In genomic region chr5:54707841-54708240, GRCh38 we compare ENCODE assay signal across 28 cellular contexts.
"Had no signal": no experiment of that assay in that cellular context is flagged by ENCODE, and none has a peak within 500 bp of the region (broad histone marks: within the 10 kb centered on the region; RNA-seq: fewer than 3 reads in every experiment).

No MANE protein-coding gene starts in this region.

- H3K27ac Mint-ChIP-seq: activated CD4-positive, alpha-beta memory T cell treated with anti-CD3 and anti-CD28 coated beads for 36 hours; activated CD8-positive, alpha-beta memory T cell treated with anti-CD3 and anti-CD28 coated beads, Interleukin-2, amount 10 ng/mL, durations not matched to agents 7 days and 5 days; activated CD8-positive, alpha-beta T cell treated with anti-CD3 and anti-CD28 coated beads, Interleukin-2, amount 10 ng/mL, durations not matched to agents 7 days and 5 days; activated naive CD4-positive, alpha-beta T cell treated with anti-CD3 and anti-CD28 coated beads for 36 hours; activated naive CD4-positive, alpha-beta T cell treated with anti-CD3 and anti-CD28 coated beads, Interleukin-2, amount 50 U/mL, for 72 hours; activated naive CD8-positive, alpha-beta T cell treated with anti-CD3 and anti-CD28 coated beads, Interleukin-2, amount 10 ng/mL, durations not matched to agents 7 days and 5 days; activated T-helper 1 cell treated with anti-CD3 and anti-CD28 coated beads, Interleukin-12 subunit alpha, Interleukin-12 subunit beta, Interleukin-2, Interleukin-4 antibody, amounts not matched to agents 30 ng/mL and 10 ng/mL and 1 ng/mL, durations not matched to agents 14 hours and 24 hours and 36 hours; activated T-helper 2 cell treated with anti-CD3 and anti-CD28 coated beads, Interferon-gamma antibody, Interleukin-2, Interleukin-4, amounts not matched to agents 10 μg/mL and 5 μg/mL and 100 μg/mL, durations not matched to agents 14 hours and 24 hours and 36 hours; brain; WTC11 had no signal

- H3K4me3 Mint-ChIP-seq: activated CD4-positive, alpha-beta memory T cell treated with anti-CD3 and anti-CD28 coated beads for 36 hours; activated CD8-positive, alpha-beta memory T cell treated with anti-CD3 and anti-CD28 coated beads, Interleukin-2, amount 10 ng/mL, durations not matched to agents 7 days and 5 days; activated CD8-positive, alpha-beta T cell treated with anti-CD3 and anti-CD28 coated beads, Interleukin-2, amount 10 ng/mL, durations not matched to agents 7 days and 5 days; activated naive CD4-positive, alpha-beta T cell treated with anti-CD3 and anti-CD28 coated beads for 36 hours; activated naive CD8-positive, alpha-beta T cell treated with anti-CD3 and anti-CD28 coated beads, Interleukin-2, amount 10 ng/mL, durations not matched to agents 7 days and 5 days; activated T-helper 1 cell treated with anti-CD3 and anti-CD28 coated beads, Interleukin-12 subunit alpha, Interleukin-12 subunit beta, Interleukin-2, Interleukin-4 antibody, amounts not matched to agents 30 ng/mL and 10 ng/mL and 1 ng/mL, durations not matched to agents 14 hours and 24 hours and 36 hours; brain; WTC11 had no signal

- H3K27me3 ChIP-seq: ascending aorta, breast epithelium, cardiac muscle cell, colonic mucosa, foreskin keratinocyte, gastrocnemius medialis had no signal

- H3K27ac ChIP-seq: breast epithelium, cardiac muscle cell, colonic mucosa, epithelial cell of prostate, foreskin keratinocyte, gastrocnemius medialis, VCaP had no signal

- H3K4me1 ChIP-seq: colonic mucosa, foreskin keratinocyte had no signal

- H3K27me3 Mint-ChIP-seq: activated CD4-positive, alpha-beta memory T cell treated with anti-CD3 and anti-CD28 coated beads for 36 hours had no signal

- H3K36me3 ChIP-seq: ascending aorta, breast epithelium, cardiac muscle cell, colonic mucosa, gastrocnemius medialis had no signal

- H3K9me3 ChIP-seq: ascending aorta, breast epithelium, colonic mucosa, gastrocnemius medialis had no signal

- H3K4me3 ChIP-seq: ascending aorta, breast epithelium, cardiac muscle cell, colonic mucosa, gastrocnemius medialis had no signal

- H3K9me3 Mint-ChIP-seq: activated CD4-positive, alpha-beta memory T cell treated with anti-CD3 and anti-CD28 coated beads for 36 hours; activated naive CD4-positive, alpha-beta T cell treated with anti-CD3 and anti-CD28 coated beads for 36 hours had no signal

- ATAC-seq: activated CD8-positive, alpha-beta memory T cell treated with anti-CD3 and anti-CD28 coated beads, Interleukin-2, amount 10 ng/mL, durations not matched to agents 7 days and 5 days; activated CD8-positive, alpha-beta T cell treated with anti-CD3 and anti-CD28 coated beads, Interleukin-2, amount 10 ng/mL, durations not matched to agents 7 days and 5 days; activated naive CD4-positive, alpha-beta T cell treated with anti-CD3 and anti-CD28 coated beads, Interleukin-2, amount 50 U/mL, for 72 hours; foreskin keratinocyte; gastrocnemius medialis; WTC11 had no signal

- DNase-seq: activated CD4-positive, alpha-beta memory T cell treated with anti-CD3 and anti-CD28 coated beads for 36 hours; activated CD4-positive, alpha-beta T cell treated with anti-CD3 and anti-CD28 coated beads for 1 hour; activated CD4-positive, alpha-beta T cell treated with anti-CD3 and anti-CD28 coated beads for 48 hours; activated CD8-positive, alpha-beta memory T cell treated with anti-CD3 and anti-CD28 coated beads, Interleukin-2, amount 10 ng/mL, durations not matched to agents 7 days and 5 days; activated CD8-positive, alpha-beta memory T cell treated with anti-CD3 and anti-CD28 coated beads, Interleukin-2, amount 50 U/mL, for 4 hours; activated CD8-positive, alpha-beta T cell treated with anti-CD3 and anti-CD28 coated beads, Interleukin-2, amount 10 ng/mL, durations not matched to agents 7 days and 5 days; activated effector memory CD4-positive, alpha-beta T cell treated with anti-CD3 and anti-CD28 coated beads, Interleukin-2, amount 50 U/mL, for 16 hours; activated naive CD4-positive, alpha-beta T cell treated with anti-CD3 and anti-CD28 coated beads for 36 hours; activated naive CD8-positive, alpha-beta T cell treated with anti-CD3 and anti-CD28 coated beads, Interleukin-2, amount 10 ng/mL, durations not matched to agents 7 days and 5 days; activated T-cell treated with anti-CD3 and anti-CD28 coated beads, Interleukin-2, amount 50 U/mL, for 1 hour; activated T-cell treated with anti-CD3 and anti-CD28 coated beads, Interleukin-2, amount 50 U/mL, for 48 hours; central memory CD4-positive, alpha-beta T cell; cerebellar nuclear complex; colonic mucosa; effector CD8-positive, alpha-beta T cell; foreskin keratinocyte; gastrocnemius medialis; T-helper 2 cell had no signal

- H3K4me1 Mint-ChIP-seq: activated naive CD8-positive, alpha-beta T cell treated with anti-CD3 and anti-CD28 coated beads, Interleukin-2, amount 10 ng/mL, durations not matched to agents 7 days and 5 days had no signal

- H3K36me3 Mint-ChIP-seq: activated CD4-positive, alpha-beta memory T cell treated with anti-CD3 and anti-CD28 coated beads for 36 hours; brain; WTC11 had no signal
